In genomic region chr2:38751847-38752410, GRCh38 we compare ENCODE assay signal across 8 cellular contexts. TPM values are rescaled to one million over a fixed set of nuclear protein-coding genes. Genes with fewer than 3 reads are reported as not detected.
A peak's percentile ranks its signal among the peaks of the same experiment; 100 is the strongest.
DNase-seq lines count a peak whose midpoint lies in the region; ATAC-seq and TF ChIP-seq lines count a peak whose summit lies in the region.

No MANE protein-coding gene starts in this region.

- intact Hi-C loops in activated CD4-positive, alpha-beta memory T cell treated with anti-CD3 and anti-CD28 coated beads for 36 hours (cut with micrococcal nuclease), result loop anchor here (1.0 to 5.0 kb wide), 4 partner anchors 26 to 1668 kb away; partner anchors contain the start of genes GEMIN6, GPATCH11, HEATR5B and SOS1

- peaks cover 44% of the 10 kb centered on the region for H3K4me1 Mint-ChIP-seq in activated CD4-positive, alpha-beta memory T cell treated with anti-CD3 and anti-CD28 coated beads for 36 hours (ENCODE audit: low read depth)

- peaks cover 41% of the 10 kb centered on the region for H3K36me3 Mint-ChIP-seq in activated CD4-positive, alpha-beta memory T cell treated with anti-CD3 and anti-CD28 coated beads for 36 hours

- peaks cover 19% of the 10 kb centered on the region; the same call in 1 of the 2 replicates for H3K36me3 ChIP-seq in iPS DF 6.9 (ENCODE audit: control insufficient read depth, insufficient read depth, low read length)

- no peak for TF ChIP-seq CTCF in C4-2B (conservative IDR thresholded peaks at IDR 0.05)

- H3K27me3 ChIP-seq in iPS DF 6.9 (ENCODE audit: control insufficient read depth, insufficient read depth, low read length), result no peaks in the 10 kb centered on the region

- H3K4me3 Mint-ChIP-seq in activated CD4-positive, alpha-beta memory T cell treated with anti-CD3 and anti-CD28 coated beads for 36 hours, result peak overlapping the region; percentile 95

- 0 out of 2 replicates have a peak, but pooled peaks cover 1% of the 10 kb centered on the region for H3K4me1 ChIP-seq in iPS DF 6.9 (ENCODE audit: control insufficient read depth, insufficient read depth, low read length)

- peak overlapping the region; percentile 44; the same call in 1 of the 2 replicates for H3K4me3 ChIP-seq in iPS DF 6.9 (ENCODE audit: low read length)

- peaks cover 3% of the 10 kb centered on the region for H3K9me3 Mint-ChIP-seq in activated CD4-positive, alpha-beta memory T cell treated with anti-CD3 and anti-CD28 coated beads for 36 hours

- WGBS in iPS DF 6.9 (ENCODE audit: insufficient coverage, insufficient read length), result no CpG with 5 or more reads among the region's 8 CpGs

- peaks cover 6% of the 10 kb centered on the region for H3K27me3 Mint-ChIP-seq in activated CD4-positive, alpha-beta memory T cell treated with anti-CD3 and anti-CD28 coated beads for 36 hours

- H3K9me3 ChIP-seq in iPS DF 6.9 (ENCODE audit: control insufficient read depth, insufficient read depth, low read length), result no peaks in the 10 kb centered on the region

- peak; percentile 63 for DNase-seq in activated CD4-positive, alpha-beta memory T cell treated with anti-CD3 and anti-CD28 coated beads for 36 hours
- DNase-seq in iPS DF 6.9 (ENCODE audit: low read depth, low spot score) (no peak), NCI-H2171 treated with DMSO at 0.1 percent for 48 hours (lab: John Stamatoyannopoulos, UW) (no peak)
- peak; percentile 5 to 16 for DNase-seq in stimulated activated CD8-positive, alpha-beta memory T cell treated with anti-CD3 and anti-CD28 coated beads, Interleukin-4, amount 100 ng/mL, for 1 hour (ENCODE audit: low read depth in 2 of 2, low spot score in 1 of 2)
- no peak for DNase-seq in activated CD4-positive, CD25-positive, alpha-beta regulatory T cell (lab: John Stamatoyannopoulos, UW)

- POLR2A ChIA-PET in activated CD4-positive, alpha-beta memory T cell treated with anti-CD3 and anti-CD28 coated beads for 36 hours (lab: Charles Lee), result interaction anchor here (0.6 to 14.5 kb wide), 44 partner anchors 9 to 436 kb away, joined by 3 to 483 read pairs (median 4); partner anchors contain the start of genes ATL2, DHX57, GALM and GEMIN6

- CTCF ChIA-PET in activated CD4-positive, alpha-beta memory T cell treated with anti-CD3 and anti-CD28 coated beads for 36 hours (lab: Charles Lee), result interaction anchor here (1.3 to 2.0 kb wide), 2 partner anchors 10 to 244 kb away, joined by 4 to 5 read pairs; no protein-coding TSS in a partner anchor

- peak overlapping the region; percentile 100 for H3K27ac Mint-ChIP-seq in activated CD4-positive, alpha-beta memory T cell treated with anti-CD3 and anti-CD28 coated beads for 36 hours

- ATAC-seq in HG03064 (IDR thresholded peaks at IDR 0.05; ENCODE audit: low read depth, unreplicated experiment) (peak; percentile 3), GM21786 (IDR thresholded peaks at IDR 0.05; ENCODE audit: unreplicated experiment) (no peak)

- peak overlapping the region; percentile 96 for H3K27ac ChIP-seq in C4-2B
- H3K27ac ChIP-seq in iPS DF 6.9 (ENCODE audit: low read length), result no peak overlapping the region

RNA-seq across cellular contexts. Expression of gene SRSF7, which starts 0.8 kb away (rescaled TPM):
- 100 to 1,000 TPM; 276 to 279 TPM for total RNA-seq in activated CD4-positive, alpha-beta memory T cell treated with anti-CD3 and anti-CD28 coated beads for 36 hours

RNA-seq across cellular contexts. Expression of gene GEMIN6, which starts 26.1 kb away (rescaled TPM):
- total RNA-seq in activated CD4-positive, alpha-beta memory T cell treated with anti-CD3 and anti-CD28 coated beads for 36 hours, result 10 to 100 TPM; 24.9 to 26.0 TPM

Comparison
In these comparisons a context has a peak if more than half of its experiments do, and no peak if none do; other contexts are left out.
1. DNase-seq: peak in activated CD4-positive, alpha-beta memory T cell treated with anti-CD3 and anti-CD28 coated beads for 36 hours (single experiment) and stimulated activated CD8-positive, alpha-beta memory T cell treated with anti-CD3 and anti-CD28 coated beads, Interleukin-4, amount 100 ng/mL, for 1 hour (2 of 2); none in iPS DF 6.9 (single experiment), NCI-H2171 treated with DMSO at 0.1 percent for 48 hours (single experiment) and activated CD4-positive, CD25-positive, alpha-beta regulatory T cell (0 of 4).